Comparison of ENCODE assay signal across 2 cellular contexts in genomic region chr17:8121531-8122390, GRCh38.
TF ChIP-seq lines count a peak whose summit lies in the region.

No MANE protein-coding gene starts in this region.

TF ChIP-seq in GM12891, 5 proteins besides CTCF, POLR2A, EP300 and RAD21:
- TF ChIP-seq PAX5 (IDR thresholded peaks at IDR 0.05; ENCODE audit: insufficient read depth, low read length, severe bottlenecking) (no peak), POU2F2 (IDR thresholded peaks at IDR 0.05; ENCODE audit: low read depth, low read length) (no peak), TAF1 (IDR thresholded peaks at IDR 0.05; ENCODE audit: low read depth, low read length) (no peak), POLR2AphosphoS5 (IDR thresholded peaks at IDR 0.05; ENCODE audit: low read depth, low read length) (no peak), SPI1 (IDR thresholded peaks at IDR 0.05; ENCODE audit: low read depth, low read length) (no peak)
TF ChIP-seq in GM12891: peak in this region for 0.

TF ChIP-seq in endothelial cell of umbilical vein, 7 proteins besides CTCF, POLR2A, EP300 and RAD21:
- TF ChIP-seq MYC (IDR thresholded peaks at IDR 0.05; ENCODE audit: low read depth, low read length): no peak
